Comparison of ENCODE assay signal across 8 cellular contexts in the genomic region with DNA sequence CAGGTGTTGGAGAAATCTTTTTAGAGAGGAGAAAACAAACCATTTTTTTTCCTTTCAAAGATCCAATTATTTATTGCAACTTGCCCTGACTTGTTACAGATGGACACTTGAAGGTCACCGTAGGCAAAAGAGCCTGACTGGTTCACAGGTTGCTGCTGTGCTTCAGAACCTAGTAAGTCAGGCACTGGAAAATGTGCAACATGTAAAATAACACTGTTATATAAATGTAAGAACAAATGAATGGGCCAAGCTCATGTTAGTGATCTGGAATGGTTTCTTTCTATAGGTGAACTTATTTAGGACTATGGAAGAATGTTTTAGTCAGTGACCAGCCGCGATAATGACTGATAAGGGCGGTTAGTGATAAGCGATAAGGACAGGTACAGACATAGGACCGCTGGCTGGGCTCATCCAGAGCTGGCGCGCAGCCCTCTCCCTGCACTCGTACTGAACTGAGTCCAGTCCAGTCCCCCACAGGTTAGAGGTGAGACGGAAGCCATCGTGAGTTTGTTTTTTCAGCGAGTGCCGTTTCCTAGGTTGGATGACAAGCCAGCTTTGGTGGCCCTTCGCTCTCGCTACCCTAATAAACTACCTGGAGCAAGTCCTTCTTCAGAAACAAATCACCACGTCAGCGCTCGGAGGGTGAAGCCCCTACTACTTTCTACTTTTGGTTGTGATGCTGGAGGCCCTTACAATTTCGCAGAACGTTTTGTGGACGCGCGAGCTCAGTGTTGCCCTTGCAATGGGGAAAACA.
DNase-seq lines count a peak whose midpoint lies in the region; ATAC-seq, FAIRE-seq and TF ChIP-seq lines count a peak whose summit lies in the region.

No MANE protein-coding gene starts in this region.

- no peak for TF ChIP-seq RAD21 in GM12878 (IDR thresholded peaks at IDR 0.05; ENCODE audit: insufficient read depth, low read depth, low read length)

- TF ChIP-seq EP300 in GM12878 (IDR thresholded peaks at IDR 0.05; ENCODE audit: borderline replicate concordance in 1 of 2, control insufficient read depth in 1 of 2, low read depth in 2 of 2, low read length in 2 of 2), result no peak

- no peaks in the 10 kb centered on the region for H3K9me3 ChIP-seq in OCI-LY1 (ENCODE audit: low read length)
- peaks cover 6% of the 10 kb centered on the region for H3K9me3 ChIP-seq in GM12878 (replicated peaks; ENCODE audit: control insufficient read depth, insufficient read depth, low read length)

- WGBS in GM12878 (ENCODE audit: insufficient coverage, insufficient replicate concordance, low lambda C conversion rate, missing lambda C conversion rate), result 5% methylated on average over 23 of the region's 23 CpGs

- H3K9ac ChIP-seq in OCI-LY1 (ENCODE audit: low read length) (peak overlapping the region; percentile 65), GM12878 (ENCODE audit: control insufficient read depth, insufficient read depth, low read length) (peak overlapping the region; percentile 39; the same call in 1 of the 2 replicates)

- H3K36me3 ChIP-seq in OCI-LY1 (ENCODE audit: insufficient read depth, low read length) (no peaks in the 10 kb centered on the region), GM12878 (ENCODE audit: control insufficient read depth in 2 of 2, insufficient read depth in 2 of 2, low read length in 1 of 2) (no peaks in the 10 kb centered on the region)

- peak; percentile 29 for DNase-seq in A172 (ENCODE audit: low spot score)
- DNase-seq in GM12878 (ENCODE audit: low read depth, low spot score), result no peak
- DNase-seq in left lobe of liver (ENCODE audit: low spot score), result peak; percentile 69
- peak; percentile 52 to 66 for DNase-seq in stimulated activated naive CD8-positive, alpha-beta T cell treated with anti-CD3 and anti-CD28 coated beads, Interleukin-15, amount 100 ng/mL, for 72 hours
- no peak for DNase-seq in GF-D8 (lab: John Stamatoyannopoulos, UW)

- H2AFZ ChIP-seq in OCI-LY1 (ENCODE audit: low read length) (peak overlapping the region; percentile 82), GM12878 (ENCODE audit: control insufficient read depth, low read depth, low read length) (peak overlapping the region; percentile 97)

- CTCF ChIA-PET in GM12878 (lab: Yijun Ruan, JAX), result interaction anchor here (0.8 to 3.2 kb wide), 8 partner anchors 93 to 589 kb away, joined by 3 to 16 read pairs (median 3); partner anchors contain the start of genes PRDM1 and PREP

- no peaks in the 10 kb centered on the region for H3K27me3 ChIP-seq in OCI-LY1 (ENCODE audit: insufficient read depth, low read length)
- peaks cover 12 to 25% of the 10 kb centered on the region in 2 experiments for H3K27me3 ChIP-seq in GM12878 (replicated peaks in 1 of 2; ENCODE audit: control insufficient read depth in 2 of 2, insufficient read depth in 2 of 2, low read length in 1 of 2)

- TF ChIP-seq CTCF in OCI-LY1 (IDR thresholded peaks at IDR 0.05; ENCODE audit: low read length), result no peak
- TF ChIP-seq CTCF in GM12878 (IDR thresholded peaks at IDR 0.05 in 2 of 3, conservative IDR thresholded peaks at IDR 0.05 in 1 of 3; ENCODE audit: control insufficient read depth in 2 of 3, extremely low read depth in 1 of 3, insufficient read depth in 1 of 3, low read depth in 3 of 3, low read length in 3 of 3), result no peak

- H4K20me1 ChIP-seq in OCI-LY1 (ENCODE audit: insufficient read depth, low read length) (no peaks in the 10 kb centered on the region), GM12878 (ENCODE audit: control insufficient read depth, insufficient read depth) (no peaks in the 10 kb centered on the region)

- no peaks in the 10 kb centered on the region for H3F3A ChIP-seq in OCI-LY1 (ENCODE audit: insufficient read depth, low read length)

- FAIRE-seq in GM12878 (lab: Jason Lieb, UNC), result no peak

- in situ Hi-C loops in GM12878 (cut with MboI), result no loop called here

- peak overlapping the region; percentile 72 for H3K4me2 ChIP-seq in OCI-LY1 (ENCODE audit: low read length)
- H3K4me2 ChIP-seq in GM12878 (ENCODE audit: control insufficient read depth, insufficient read depth), result peak overlapping the region; percentile 60

- H3K4me3 ChIP-seq in OCI-LY1 (ENCODE audit: low read depth, low read length, poor library complexity, severe bottlenecking), result peak overlapping the region; percentile 67
- H3K4me3 ChIP-seq in GM12878, result peak overlapping the region; percentile 79

- POLR2A ChIA-PET in GM12878 (lab: Charles Lee), result interaction anchor here (0.6 to 1.1 kb wide), 2 partner anchors 405 to 538 kb away, joined by 3 to 4 read pairs; no protein-coding TSS in a partner anchor

- no peaks in the 10 kb centered on the region for H3K9me2 ChIP-seq in OCI-LY1 (ENCODE audit: low read depth, low read length)

- SMC1A ChIA-PET in GM12878 (lab: Charles Lee; ENCODE audit: uncharacterized antibody, unreplicated experiment), result interaction anchor here (1.0 to 2.3 kb wide), 11 partner anchors 8 to 560 kb away, joined by 3 to 7 read pairs (median 4); partner anchors contain the start of gene PRDM1

- RAD21 ChIA-PET in GM12878 (lab: Charles Lee; ENCODE audit: unreplicated experiment), result interaction anchor here (0.9 to 2.8 kb wide), 7 partner anchors 92 to 560 kb away, joined by 3 to 10 read pairs (median 4); partner anchors contain the start of gene PRDM1

- H3K27ac Mint-ChIP-seq in stimulated activated naive CD8-positive, alpha-beta T cell treated with anti-CD3 and anti-CD28 coated beads, Interleukin-15, amount 100 ng/mL, for 72 hours, result peak overlapping the region; percentile 86 to 87

- no peak for TF ChIP-seq POLR2A in GM12878 (IDR thresholded peaks at IDR 0.05; ENCODE audit: low read depth, low read length)

- H3K27ac ChIP-seq in OCI-LY1 (ENCODE audit: low read depth, low read length, poor library complexity, severe bottlenecking) (no peak overlapping the region), GM12878 (ENCODE audit: control insufficient read depth, insufficient read depth) (no peak overlapping the region)

- peak; percentile 13 for ATAC-seq in GM18508 (IDR thresholded peaks at IDR 0.05; ENCODE audit: insufficient read depth, unreplicated experiment)
- ATAC-seq in HG02973 (IDR thresholded peaks at IDR 0.05; ENCODE audit: unreplicated experiment), result peak; percentile 26
- peak; percentile 50 for ATAC-seq in GM12878
- ATAC-seq in left lobe of liver, result peak; percentile 73
- ATAC-seq in stimulated activated naive CD8-positive, alpha-beta T cell treated with anti-CD3 and anti-CD28 coated beads, Interleukin-15, amount 100 ng/mL, for 72 hours, result peak; percentile 61

- no TSS peak for BruUV-seq in GM12878 (replicated peaks; lab: Mats Ljungman, UMichigan)

- peaks cover 12% of the 10 kb centered on the region for H3K4me1 ChIP-seq in OCI-LY1 (ENCODE audit: insufficient read depth, low read length, severe bottlenecking)
- peaks cover 5% of the 10 kb centered on the region; the same call in 1 of the 2 replicates for H3K4me1 ChIP-seq in GM12878 (ENCODE audit: control insufficient read depth, insufficient read depth, low read length)

- intact Hi-C loops in GM12878 (cut with micrococcal nuclease; ENCODE audit: unreplicated experiment), result loop anchor here (10.0 kb wide), 2 partner anchors 233 to 507 kb away; no protein-coding TSS in a partner anchor

- H3K79me2 ChIP-seq in OCI-LY1 (ENCODE audit: insufficient read depth, low read length), result no peaks in the 10 kb centered on the region
- no peaks in the 10 kb centered on the region for H3K79me2 ChIP-seq in GM12878 (ENCODE audit: control insufficient read depth, insufficient read depth, low read length)

- H3K27me3 Mint-ChIP-seq in stimulated activated naive CD8-positive, alpha-beta T cell treated with anti-CD3 and anti-CD28 coated beads, Interleukin-15, amount 100 ng/mL, for 72 hours, result peaks cover 79% of the 10 kb centered on the region

- peak overlapping the region; percentile 91 to 92 for H3K4me3 Mint-ChIP-seq in stimulated activated naive CD8-positive, alpha-beta T cell treated with anti-CD3 and anti-CD28 coated beads, Interleukin-15, amount 100 ng/mL, for 72 hours

- no peaks in the 10 kb centered on the region for H3K9me3 Mint-ChIP-seq in stimulated activated naive CD8-positive, alpha-beta T cell treated with anti-CD3 and anti-CD28 coated beads, Interleukin-15, amount 100 ng/mL, for 72 hours

- peaks cover 15% of the 10 kb centered on the region for H3K4me1 Mint-ChIP-seq in stimulated activated naive CD8-positive, alpha-beta T cell treated with anti-CD3 and anti-CD28 coated beads, Interleukin-15, amount 100 ng/mL, for 72 hours

TF ChIP-seq in GM12878, 131 proteins besides CTCF, POLR2A, EP300 and RAD21:
- TF ChIP-seq IRF5 (IDR thresholded peaks at IDR 0.05; ENCODE audit: borderline replicate concordance) (no peak), SIN3A (IDR thresholded peaks at IDR 0.05; ENCODE audit: low read depth, low read length) (no peak)

Comparison
In these comparisons a context has a peak if more than half of its experiments do, and no peak if none do; other contexts are left out.
1. DNase-seq: peak in A172 (single experiment), left lobe of liver (single experiment) and stimulated activated naive CD8-positive, alpha-beta T cell treated with anti-CD3 and anti-CD28 coated beads, Interleukin-15, amount 100 ng/mL, for 72 hours (2 of 2); none in GM12878 (single experiment) and GF-D8 (single experiment).
2. ATAC-seq: peak in every context shown above with its lines; median percentile 73 in left lobe of liver; 61 in stimulated activated naive CD8-positive, alpha-beta T cell treated with anti-CD3 and anti-CD28 coated beads, Interleukin-15, amount 100 ng/mL, for 72 hours; 50 in GM12878; 26 in HG02973; 13 in GM18508.